12 cellular contexts compared by ENCODE assay signal in the genomic region with DNA sequence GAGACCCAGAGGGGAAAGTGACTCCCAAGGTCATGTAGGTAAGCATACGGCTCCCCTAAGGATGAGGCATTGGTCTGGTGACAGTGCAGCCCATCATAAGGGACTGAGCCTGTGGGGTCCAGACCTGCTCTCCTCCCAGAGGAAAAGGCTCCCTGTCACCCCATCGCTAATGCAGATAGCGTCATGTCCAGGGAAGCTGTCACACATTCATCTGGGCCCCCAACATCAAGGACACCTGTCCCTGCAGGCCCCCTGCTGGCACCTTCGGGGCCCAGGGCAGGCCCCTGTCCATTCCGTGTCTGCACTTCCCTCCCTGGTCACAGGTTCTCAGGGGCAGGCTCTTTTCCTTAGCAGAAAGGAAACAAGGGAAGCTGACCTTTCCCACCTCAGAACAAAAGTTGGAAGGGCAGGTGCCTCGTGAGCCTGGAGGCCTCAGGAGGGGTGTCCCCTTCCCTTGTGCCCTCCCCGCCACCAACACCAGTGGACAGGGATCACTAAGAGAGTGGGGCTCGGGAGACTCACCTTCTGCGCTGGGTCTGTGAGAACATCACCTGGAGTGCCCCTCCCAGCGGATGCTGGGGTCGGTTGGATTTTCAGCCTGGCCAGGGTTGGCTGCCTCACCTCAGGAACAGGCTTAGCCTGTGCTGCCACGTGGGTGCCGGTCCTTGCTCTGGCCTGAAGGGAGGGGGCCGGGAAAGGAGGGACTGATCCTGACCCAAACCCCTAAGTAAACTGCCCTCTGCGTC. TPM values are rescaled to one million over a fixed set of nuclear protein-coding genes. Genes with fewer than 3 reads are reported as not detected.
DNase-seq lines count a peak whose midpoint lies in the region; ATAC-seq and TF ChIP-seq lines count a peak whose summit lies in the region.
"Had no signal": no experiment of that assay in that cellular context is flagged by ENCODE, and none has a peak within 500 bp of the region (broad histone marks: within the 10 kb centered on the region; RNA-seq: fewer than 3 reads in every experiment).

No MANE protein-coding gene starts in this region.

- H3K9me3 ChIP-seq in muscle layer of colon (ENCODE audit: low read length), result no peaks in the 10 kb centered on the region
- no peaks in the 10 kb centered on the region for H3K9me3 ChIP-seq in A673 (ENCODE audit: low read depth, low read length, poor library complexity, severe bottlenecking)
- H3K9me3 ChIP-seq: colonic mucosa had no signal

- H3K27me3 Mint-ChIP-seq in activated T-cell treated with anti-CD3 and anti-CD28 coated beads, Interleukin-2, amount 50 U/mL, for 24 hours, result no peaks in the 10 kb centered on the region
- no peaks in the 10 kb centered on the region for H3K27me3 Mint-ChIP-seq in activated T-cell treated with anti-CD3 and anti-CD28 coated beads, Interleukin-2, amount 50 U/mL, for 4 hours (ENCODE audit: low read depth)
- no peaks in the 10 kb centered on the region for H3K27me3 Mint-ChIP-seq in dendritic cell treated with granulocyte-macrophage colony-stimulating factor and Interleukin-4, amounts not matched to agents 40 ng/mL and 50 ng/mL, for 4 days
- H3K27me3 Mint-ChIP-seq in type B pancreatic cell (no peaks in the 10 kb centered on the region), CD14-positive monocyte (ENCODE audit: low read depth in 3 of 3) (peaks cover 0 to 1% (median 0%) of the 10 kb centered on the region in 3 donors)

- no peak for ATAC-seq in activated T-cell treated with anti-CD3 and anti-CD28 coated beads, Interleukin-2, amount 50 U/mL, for 4 hours
- ATAC-seq: HCT116 had no signal

- H3K36me3 ChIP-seq in muscle layer of colon (ENCODE audit: insufficient read depth, low read length) (peaks cover 49% of the 10 kb centered on the region), A673 (ENCODE audit: insufficient read depth, low read length, poor library complexity, severe bottlenecking) (no peaks in the 10 kb centered on the region)
- H3K36me3 ChIP-seq: colonic mucosa had no signal

- no TSS peak for BruUV-seq in A673 (replicated peaks; lab: Mats Ljungman, UMichigan)

- H3K36me3 Mint-ChIP-seq in activated T-cell treated with anti-CD3 and anti-CD28 coated beads, Interleukin-2, amount 50 U/mL, for 24 hours (ENCODE audit: low read depth), result peaks cover 76% of the 10 kb centered on the region
- H3K36me3 Mint-ChIP-seq in activated T-cell treated with anti-CD3 and anti-CD28 coated beads, Interleukin-2, amount 50 U/mL, for 4 hours (ENCODE audit: insufficient read depth), result peaks cover 20% of the 10 kb centered on the region
- peaks cover 93% of the 10 kb centered on the region for H3K36me3 Mint-ChIP-seq in dendritic cell treated with granulocyte-macrophage colony-stimulating factor and Interleukin-4, amounts not matched to agents 40 ng/mL and 50 ng/mL, for 4 days (ENCODE audit: low read depth)
- H3K36me3 Mint-ChIP-seq in type B pancreatic cell (peaks cover 9% of the 10 kb centered on the region), CD14-positive monocyte (peaks cover 48 to 86% of the 10 kb centered on the region in 2 donors)

- no peak overlapping the region for H3K4me3 Mint-ChIP-seq in activated T-cell treated with anti-CD3 and anti-CD28 coated beads, Interleukin-2, amount 50 U/mL, for 24 hours
- no peak overlapping the region for H3K4me3 Mint-ChIP-seq in activated T-cell treated with anti-CD3 and anti-CD28 coated beads, Interleukin-2, amount 50 U/mL, for 4 hours
- no peak overlapping the region for H3K4me3 Mint-ChIP-seq in dendritic cell treated with granulocyte-macrophage colony-stimulating factor and Interleukin-4, amounts not matched to agents 40 ng/mL and 50 ng/mL, for 4 days
- no peak overlapping the region for H3K4me3 Mint-ChIP-seq in type B pancreatic cell
- no peak overlapping the region for H3K4me3 Mint-ChIP-seq in CD14-positive monocyte

- peaks cover 53% of the 10 kb centered on the region for H3K4me1 Mint-ChIP-seq in activated T-cell treated with anti-CD3 and anti-CD28 coated beads, Interleukin-2, amount 50 U/mL, for 24 hours (ENCODE audit: low read depth)
- H3K4me1 Mint-ChIP-seq in activated T-cell treated with anti-CD3 and anti-CD28 coated beads, Interleukin-2, amount 50 U/mL, for 4 hours (ENCODE audit: low read depth), result peaks cover 25% of the 10 kb centered on the region
- peaks cover 71% of the 10 kb centered on the region for H3K4me1 Mint-ChIP-seq in dendritic cell treated with granulocyte-macrophage colony-stimulating factor and Interleukin-4, amounts not matched to agents 40 ng/mL and 50 ng/mL, for 4 days (ENCODE audit: low read depth)
- H3K4me1 Mint-ChIP-seq in type B pancreatic cell (ENCODE audit: unreplicated experiment), result peaks cover 5% of the 10 kb centered on the region
- peaks cover 30% of the 10 kb centered on the region for H3K4me1 Mint-ChIP-seq in CD14-positive monocyte

- H3K4me3 ChIP-seq in muscle layer of colon (ENCODE audit: low read depth in 1 of 2, low read length in 2 of 2) (no peak overlapping the region), A673 (ENCODE audit: low read depth, low read length, poor library complexity, severe bottlenecking) (no peak overlapping the region)
- H3K4me3 ChIP-seq: colonic mucosa had no signal

- H3K27ac Mint-ChIP-seq in activated T-cell treated with anti-CD3 and anti-CD28 coated beads, Interleukin-2, amount 50 U/mL, for 24 hours, result peak overlapping the region; percentile 75
- peak overlapping the region; percentile 46 for H3K27ac Mint-ChIP-seq in dendritic cell treated with granulocyte-macrophage colony-stimulating factor and Interleukin-4, amounts not matched to agents 40 ng/mL and 50 ng/mL, for 4 days
- H3K27ac Mint-ChIP-seq in type B pancreatic cell (peak overlapping the region; percentile 5), CD14-positive monocyte (peak overlapping the region in 2 of 7 donors; percentile 68 to 86)

- CTCF ChIA-PET in A673 (lab: Charles Lee), result no interaction called here

- H3K27ac ChIP-seq in muscle layer of colon (ENCODE audit: low read depth, low read length), result peak overlapping the region; percentile 20
- H3K27ac ChIP-seq in A673 (ENCODE audit: low read depth, low read length, poor library complexity, severe bottlenecking), result no peak overlapping the region
- H3K27ac ChIP-seq: colonic mucosa had no signal

- H3K27me3 ChIP-seq in muscle layer of colon (ENCODE audit: control insufficient read depth in 1 of 2, insufficient read depth in 2 of 2, low read length in 2 of 2), result no peaks in the 10 kb centered on the region
- no peaks in the 10 kb centered on the region for H3K27me3 ChIP-seq in A673 (replicated peaks; ENCODE audit: insufficient read depth, low read depth, low read length, poor library complexity)
- H3K27me3 ChIP-seq: colonic mucosa had no signal

- no peak for DNase-seq in activated T-cell treated with anti-CD3 and anti-CD28 coated beads, Interleukin-2, amount 50 U/mL, for 24 hours
- no peak for DNase-seq in activated T-cell treated with anti-CD3 and anti-CD28 coated beads, Interleukin-2, amount 50 U/mL, for 4 hours
- DNase-seq in type B pancreatic cell (ENCODE audit: extremely low spot score, unreplicated experiment) (no peak), LoVo (ENCODE audit: low spot score) (no peak), A673 (ENCODE audit: low spot score) (no peak), CD14-positive monocyte (ENCODE audit: low spot score) (no peak)
- DNase-seq: colonic mucosa, GDM1, hippocampal formation had no signal

- no peaks in the 10 kb centered on the region for H3K9me3 Mint-ChIP-seq in activated T-cell treated with anti-CD3 and anti-CD28 coated beads, Interleukin-2, amount 50 U/mL, for 24 hours
- no peaks in the 10 kb centered on the region for H3K9me3 Mint-ChIP-seq in activated T-cell treated with anti-CD3 and anti-CD28 coated beads, Interleukin-2, amount 50 U/mL, for 4 hours
- no peaks in the 10 kb centered on the region for H3K9me3 Mint-ChIP-seq in dendritic cell treated with granulocyte-macrophage colony-stimulating factor and Interleukin-4, amounts not matched to agents 40 ng/mL and 50 ng/mL, for 4 days
- H3K9me3 Mint-ChIP-seq in type B pancreatic cell (no peaks in the 10 kb centered on the region), CD14-positive monocyte (peaks cover 0 to 2% (median 0%) of the 10 kb centered on the region in 7 donors)

- POLR2A ChIA-PET in A673 (lab: Charles Lee; ENCODE audit: low non-redundant PET), result no interaction called here

- no peak for TF ChIP-seq CTCF in type B pancreatic cell (conservative IDR thresholded peaks at IDR 0.05)
- no peak for TF ChIP-seq CTCF in A673 (conservative IDR thresholded peaks at IDR 0.05; ENCODE audit: low read depth, low read length)
- TF ChIP-seq CTCF in CD14-positive monocyte (IDR thresholded peaks at IDR 0.05), result no peak

- intact Hi-C loops in dendritic cell treated with granulocyte-macrophage colony-stimulating factor and Interleukin-4, amounts not matched to agents 40 ng/mL and 50 ng/mL, for 4 days (cut with micrococcal nuclease), result loop anchor here (10.0 kb wide), 1 partner anchor 83 kb away; the partner anchor contains the start of gene CWC25
- intact Hi-C loops in A673 (cut with micrococcal nuclease; ENCODE audit: unreplicated experiment) (no loop called here), CD14-positive monocyte (cut with micrococcal nuclease) (loop anchor here in 1 of 2 donors (5.0 to 10.0 kb wide), 2 partner anchors 36 to 53 kb away; partner anchors contain the start of genes LASP1 and RPL23)

- H3K4me1 ChIP-seq in muscle layer of colon (ENCODE audit: insufficient read depth, low read length) (peaks cover 39% of the 10 kb centered on the region), A673 (ENCODE audit: insufficient read depth, low read length, poor library complexity, severe bottlenecking) (no peaks in the 10 kb centered on the region)
- H3K4me1 ChIP-seq: colonic mucosa had no signal

- H3K9ac ChIP-seq in muscle layer of colon (ENCODE audit: low read length), result no peak overlapping the region

RNA-seq across cellular contexts. Expression of gene LASP1, which starts 38.2 kb away (rescaled TPM):
- 100 to 1,000 TPM in 1 of 3 donors, 10 to 100 TPM in 2; 74.7 to 109 (median 88.2) TPM for total RNA-seq in activated T-cell treated with anti-CD3 and anti-CD28 coated beads, Interleukin-2, amount 50 U/mL, for 4 hours
- total RNA-seq in type B pancreatic cell (ENCODE audit: low replicate concordance), result 159 and 210 TPM in 2 replicates
- 76.9 and 78.3 TPM in 2 replicates for total RNA-seq in A673 (2021)
- 10 to 100 TPM; 70.6 to 93.7 TPM for polyA plus RNA-seq in CD14-positive monocyte

RNA-seq across cellular contexts. Expression of gene RPL23, which starts 54.6 kb away (rescaled TPM):
- total RNA-seq in activated T-cell treated with anti-CD3 and anti-CD28 coated beads, Interleukin-2, amount 50 U/mL, for 4 hours, result 1,000 to 10,000 TPM; 2,350 to 2,556 (median 2,362) TPM
- total RNA-seq in type B pancreatic cell (ENCODE audit: low replicate concordance), result 1,908 and 1,925 TPM in 2 replicates
- 764 and 879 TPM in 2 replicates for total RNA-seq in A673 (2021)
- polyA plus RNA-seq in CD14-positive monocyte, result 100 to 1,000 TPM; 561 to 618 TPM

RNA-seq across cellular contexts. Expression of gene FBXO47, which starts 59.1 kb away (rescaled TPM):
- under 1 TPM in 1 of 3 donors, not detected in 2; 0.08 TPM for total RNA-seq in activated T-cell treated with anti-CD3 and anti-CD28 coated beads, Interleukin-2, amount 50 U/mL, for 4 hours
- total RNA-seq in type B pancreatic cell (ENCODE audit: low replicate concordance) (not detected in 2 replicates), A673 (2021) (not detected in 2 replicates)
- polyA plus RNA-seq in CD14-positive monocyte, result not detected
- total RNA-seq: colonic mucosa had no signal
